ENCODE assay signal across 1 cellular context in genomic region chr4:188214861-188215260, GRCh38.
TF ChIP-seq lines count a peak whose summit lies in the region.

No MANE protein-coding gene starts in this region.

TF ChIP-seq in HCT116, 20 proteins besides CTCF, POLR2A, EP300 and RAD21 (continued from another document):
- no peak for TF ChIP-seq MAX (IDR thresholded peaks at IDR 0.05)
- TF ChIP-seq POLR2AphosphoS5 (IDR thresholded peaks at IDR 0.05; ENCODE audit: low read depth, low read length): no peak
- no peak for TF ChIP-seq SRF (IDR thresholded peaks at IDR 0.05; ENCODE audit: low read depth)
- TF ChIP-seq EZH2 (IDR thresholded peaks at IDR 0.05): no peak
- no peak for TF ChIP-seq SP1 (IDR thresholded peaks at IDR 0.05; ENCODE audit: low read depth)
TF ChIP-seq in HCT116: peak in this region for 3.
